ENCODE assay signal across 11 cellular contexts in the genomic region with DNA sequence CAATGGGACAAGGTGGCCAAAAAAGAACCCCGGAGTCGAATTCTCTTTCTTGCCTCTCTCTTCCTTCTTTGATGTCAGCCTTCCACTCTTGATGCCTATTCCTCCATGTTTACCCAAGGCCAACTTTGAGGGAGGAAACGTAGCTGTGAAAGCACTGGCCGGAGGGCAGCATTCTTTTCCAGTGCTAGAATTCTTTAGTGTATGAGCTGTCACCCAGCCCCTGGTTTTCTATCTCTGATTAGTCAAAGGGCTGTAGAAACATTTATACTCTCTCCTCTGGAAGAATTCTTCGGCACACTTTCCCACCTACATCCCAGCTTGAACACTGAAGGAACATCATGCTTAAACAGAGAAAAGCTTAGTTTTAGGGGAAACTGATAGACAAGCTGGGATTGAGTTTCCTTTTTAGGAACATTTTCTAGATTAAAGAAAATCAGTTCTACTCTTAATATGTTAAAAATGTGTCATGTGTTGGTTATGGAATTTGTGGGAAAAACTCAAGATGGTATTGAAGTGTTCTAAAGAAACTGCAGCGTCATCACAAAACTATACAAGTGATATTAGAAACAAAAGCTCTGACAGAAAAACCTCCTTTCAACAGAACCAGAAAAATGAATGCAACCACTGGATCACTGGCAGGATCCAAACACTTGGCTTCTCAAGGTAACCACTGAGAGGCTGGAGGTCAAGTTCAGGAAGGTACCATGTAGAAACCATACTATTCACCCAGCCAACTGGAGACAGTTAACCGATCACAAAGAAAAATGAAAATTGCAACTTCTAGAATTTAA. TPM values are rescaled to one million over a fixed set of nuclear protein-coding genes. Genes with fewer than 3 reads are reported as not detected.
DNase-seq lines count a peak whose midpoint lies in the region; FAIRE-seq and TF ChIP-seq lines count a peak whose summit lies in the region.
"Had no signal": no experiment of that assay in that cellular context is flagged by ENCODE, and none has a peak within 500 bp of the region (broad histone marks: within the 10 kb centered on the region; RNA-seq: fewer than 3 reads in every experiment).

No MANE protein-coding gene starts in this region.

- no peaks in the 10 kb centered on the region for H3K36me3 ChIP-seq in SJCRH30
- no peaks in the 10 kb centered on the region for H3K36me3 ChIP-seq in osteoblast (ENCODE audit: insufficient read depth, low read length)
- H3K36me3 ChIP-seq: prostate gland had no signal

- DNase-seq in Caki2 (ENCODE audit: low read depth): peak; percentile 87
- DNase-seq in SJCRH30: peak; percentile 75 to 77
- DNase-seq in fibroblast of peridontal ligament (ENCODE audit: extremely low read depth): peak; percentile 94
- DNase-seq in osteoblast (ENCODE audit: insufficient read length, low spot score, missing footprints): peak; percentile 34
- no peak for DNase-seq in DMS114 treated with DMSO at 0.1 percent for 48 hours (lab: John Stamatoyannopoulos, UW; ENCODE audit: unreplicated experiment)
- DNase-seq in D721Med (ENCODE audit: insufficient read length, low spot score): no peak
- no peak for DNase-seq in CD1c-positive myeloid dendritic cell (ENCODE audit: extremely low spot score)
- DNase-seq in GM12892 (ENCODE audit: insufficient read length): no peak
- DNase-seq: activated naive CD8-positive, alpha-beta T cell treated with anti-CD3 and anti-CD28 coated beads for 36 hours; OCI-M1 had no signal

- in situ Hi-C loops in Caki2 (cut with HindIII; ENCODE audit: low pct_unique_long_range_greater_than_20kb, low sequenced_read_pairs): no loop called here

- no peak for FAIRE-seq in D721Med (lab: Jason Lieb, UNC)
- no peak for FAIRE-seq in GM12892 (lab: Jason Lieb, UNC)

- H3K27ac ChIP-seq in SJCRH30: peak overlapping the region; percentile 77
- H3K27ac ChIP-seq in osteoblast (ENCODE audit: low read depth, low read length): peak overlapping the region; percentile 95
- H3K27ac ChIP-seq: prostate gland had no signal

- TF ChIP-seq POLR2A in GM12892 (IDR thresholded peaks at IDR 0.05; ENCODE audit: low read depth, low read length): no peak

- H3K9me3 ChIP-seq in SJCRH30 (replicated peaks) (no peaks in the 10 kb centered on the region), osteoblast (ENCODE audit: low read depth, low read length) (no peaks in the 10 kb centered on the region)
- H3K9me3 ChIP-seq: prostate gland had no signal

- H3K4me1 ChIP-seq in SJCRH30 (peaks cover 43% of the 10 kb centered on the region), osteoblast (ENCODE audit: insufficient read depth, low read length) (peaks cover 49% of the 10 kb centered on the region)
- H3K4me1 ChIP-seq: prostate gland had no signal

- H3K27me3 ChIP-seq in SJCRH30: no peaks in the 10 kb centered on the region
- H3K27me3 ChIP-seq in osteoblast (ENCODE audit: insufficient read depth, low read length): no peaks in the 10 kb centered on the region

- H4K20me1 ChIP-seq in osteoblast (ENCODE audit: insufficient read depth, low read length): no peaks in the 10 kb centered on the region

- no peaks in the 10 kb centered on the region for H3K79me2 ChIP-seq in osteoblast (ENCODE audit: insufficient read depth, low read length)

- H2AFZ ChIP-seq in osteoblast (ENCODE audit: low read length): peak overlapping the region; percentile 67

- no peak for TF ChIP-seq CTCF in osteoblast (IDR thresholded peaks at IDR 0.05; ENCODE audit: extremely low read depth, low read depth, low read length)
- TF ChIP-seq CTCF in D721Med (IDR thresholded peaks at IDR 0.05; ENCODE audit: insufficient read depth, missing control alignments): no peak

- H3K4me2 ChIP-seq in osteoblast (ENCODE audit: insufficient read depth, low read length): peak overlapping the region; percentile 79

- H3K4me3 ChIP-seq in SJCRH30 (no peak overlapping the region), osteoblast (ENCODE audit: insufficient read depth, low read length) (peak overlapping the region; percentile 29)
- H3K4me3 ChIP-seq: prostate gland had no signal

RNA-seq across cellular contexts. Expression of a gene that starts 20.7 kb away (rescaled TPM):
- 38.2 and 38.5 TPM in 2 replicates for total RNA-seq in Caki2 (2014; rRNA removed; shearing (Covaris generic); ENCODE audit: low replicate concordance)
- total RNA-seq in SJCRH30 (2014; rRNA removed; shearing (Covaris generic)): 67.8 and 74.7 TPM in 2 replicates
- 235 and 242 TPM in 2 replicates for total RNA-seq in osteoblast
- polyA plus RNA-seq in GM12892 (2012; ENCODE audit: missing spikeins): 13.3 TPM

Comparison
In these comparisons a context has a peak if more than half of its experiments do, and no peak if none do; other contexts are left out.
1. DNase-seq: peak in Caki2 (single experiment), SJCRH30 (2 of 2), fibroblast of peridontal ligament (single experiment) and osteoblast (single experiment); none in DMS114 treated with DMSO at 0.1 percent for 48 hours (single experiment), D721Med (single experiment), CD1c-positive myeloid dendritic cell (single experiment) and GM12892 (single experiment).